ENCODE assay signal across 23 cellular contexts in genomic region chr10:101490026-101490425, GRCh38.
"Had no signal": no experiment of that assay in that cellular context is flagged by ENCODE, and none has a peak within 500 bp of the region (broad histone marks: within the 10 kb centered on the region; RNA-seq: fewer than 3 reads in every experiment).

No MANE protein-coding gene starts in this region.

- H3K27me3 Mint-ChIP-seq: activated CD4-positive, alpha-beta T cell treated with anti-CD3 and anti-CD28 coated beads for 36 hours; activated CD4-positive, alpha-beta T cell treated with anti-CD3 and anti-CD28 coated beads, Interleukin-2, amount 10 ng/mL, durations not matched to agents 7 days and 5 days; activated naive CD4-positive, alpha-beta T cell treated with anti-CD3 and anti-CD28 coated beads, Interleukin-2, amount 50 U/mL, for 24 hours; activated T-cell treated with anti-CD3 and anti-CD28 coated beads, Interleukin-2, amount 50 U/mL, for 24 hours had no signal

- H3K9me3 Mint-ChIP-seq: activated CD4-positive, alpha-beta T cell treated with anti-CD3 and anti-CD28 coated beads, Interleukin-2, amount 10 ng/mL, durations not matched to agents 7 days and 5 days; activated naive CD4-positive, alpha-beta T cell treated with anti-CD3 and anti-CD28 coated beads, Interleukin-2, amount 50 U/mL, for 24 hours; activated naive CD8-positive, alpha-beta T cell treated with anti-CD3 and anti-CD28 coated beads, Interleukin-2, amount 10 ng/mL, durations not matched to agents 7 days and 5 days; activated T-cell treated with anti-CD3 and anti-CD28 coated beads, Interleukin-2, amount 50 U/mL, for 24 hours; activated T-helper 2 cell treated with anti-CD3 and anti-CD28 coated beads, Interferon-gamma antibody, Interleukin-2, Interleukin-4, amounts not matched to agents 10 μg/mL and 5 μg/mL and 100 μg/mL, durations not matched to agents 14 hours and 24 hours and 36 hours had no signal

- H3K4me3 Mint-ChIP-seq: activated CD4-positive, alpha-beta T cell treated with anti-CD3 and anti-CD28 coated beads for 36 hours; activated CD4-positive, alpha-beta T cell treated with anti-CD3 and anti-CD28 coated beads, Interleukin-2, amount 10 ng/mL, durations not matched to agents 7 days and 5 days; activated CD8-positive, alpha-beta T cell treated with anti-CD3 and anti-CD28 coated beads, Interleukin-2, amount 10 ng/mL, durations not matched to agents 7 days and 5 days; activated naive CD4-positive, alpha-beta T cell treated with anti-CD3 and anti-CD28 coated beads, Interleukin-2, amount 50 U/mL, for 24 hours; activated naive CD8-positive, alpha-beta T cell treated with anti-CD3 and anti-CD28 coated beads, Interleukin-2, amount 10 ng/mL, durations not matched to agents 7 days and 5 days; activated T-cell treated with anti-CD3 and anti-CD28 coated beads, Interleukin-2, amount 50 U/mL, for 24 hours had no signal

- H3K27ac Mint-ChIP-seq: activated CD4-positive, alpha-beta T cell treated with anti-CD3 and anti-CD28 coated beads for 36 hours; activated CD4-positive, alpha-beta T cell treated with anti-CD3 and anti-CD28 coated beads, Interleukin-2, amount 10 ng/mL, durations not matched to agents 7 days and 5 days; activated CD8-positive, alpha-beta T cell treated with anti-CD3 and anti-CD28 coated beads, Interleukin-2, amount 10 ng/mL, durations not matched to agents 7 days and 5 days; activated naive CD4-positive, alpha-beta T cell treated with anti-CD3 and anti-CD28 coated beads, Interleukin-2, amount 50 U/mL, for 24 hours; activated naive CD8-positive, alpha-beta T cell treated with anti-CD3 and anti-CD28 coated beads, Interleukin-2, amount 10 ng/mL, durations not matched to agents 7 days and 5 days; activated T-cell treated with anti-CD3 and anti-CD28 coated beads, Interleukin-2, amount 50 U/mL, for 24 hours; activated T-helper 2 cell treated with anti-CD3 and anti-CD28 coated beads, Interferon-gamma antibody, Interleukin-2, Interleukin-4, amounts not matched to agents 10 μg/mL and 5 μg/mL and 100 μg/mL, durations not matched to agents 14 hours and 24 hours and 36 hours had no signal

- H3K4me3 ChIP-seq: body of pancreas, breast epithelium, PC-9 had no signal

- ATAC-seq: activated CD4-positive, alpha-beta T cell treated with anti-CD3 and anti-CD28 coated beads for 36 hours; activated CD4-positive, CD25-positive, alpha-beta regulatory T cell treated with anti-CD3 and anti-CD28 coated beads, Interleukin-2, amount 50 U/mL, for 24 hours; activated CD8-positive, alpha-beta T cell treated with anti-CD3 and anti-CD28 coated beads, Interleukin-2, amount 10 ng/mL, durations not matched to agents 7 days and 5 days; body of pancreas; Right ventricle myocardium inferior; SK-N-SH treated with all-trans-retinoic acid at 6 μM for 48 hours had no signal

- H3K4me1 ChIP-seq: breast epithelium had no signal

- H3K27me3 ChIP-seq: body of pancreas, breast epithelium had no signal

- H3K27ac ChIP-seq: body of pancreas, breast epithelium, PC-9, RWPE1 had no signal

- H3K36me3 ChIP-seq: breast epithelium had no signal

- H2AFZ ChIP-seq: PC-9 had no signal

- H3K9me3 ChIP-seq: body of pancreas, breast epithelium had no signal

- H3K4me2 ChIP-seq: PC-9 had no signal

- DNase-seq: activated CD4-positive, alpha-beta T cell treated with anti-CD3 and anti-CD28 coated beads for 36 hours; activated CD4-positive, alpha-beta T cell treated with anti-CD3 and anti-CD28 coated beads, Interleukin-2, amount 10 ng/mL, durations not matched to agents 7 days and 5 days; activated CD4-positive, alpha-beta T cell treated with anti-CD3 and anti-CD28 coated beads, Interleukin-2, amount 50 U/mL, for 48 hours; activated CD8-positive, alpha-beta T cell treated with anti-CD3 and anti-CD28 coated beads, Interleukin-2, amount 10 ng/mL, durations not matched to agents 7 days and 5 days; activated gamma-delta T cell; activated naive CD4-positive, alpha-beta T cell treated with Interleukin-2 at 50 U/mL for 16 hours; activated naive CD8-positive, alpha-beta T cell treated with anti-CD3 and anti-CD28 coated beads, Interleukin-2, amount 10 ng/mL, durations not matched to agents 7 days and 5 days; activated T-cell treated with anti-CD3 and anti-CD28 coated beads, Interleukin-2, amount 50 U/mL, for 24 hours; body of pancreas; Karpas-422; KBM-7; NCI-H1694; NCI-H524 treated with DMSO at 0.1 percent for 48 hours; PC-9; SIG-M5; T-helper 1 cell had no signal
